8 cellular contexts compared by ENCODE assay signal in genomic region chr6:34656378-34657036, GRCh38. TPM values are rescaled to one million over a fixed set of nuclear protein-coding genes. Genes with fewer than 3 reads are reported as not detected.
DNase-seq lines count a peak whose midpoint lies in the region; ATAC-seq, FAIRE-seq and TF ChIP-seq lines count a peak whose summit lies in the region.

No MANE protein-coding gene starts in this region.

- no peaks in the 10 kb centered on the region for H3K27me3 ChIP-seq in esophagus squamous epithelium
- H3K27me3 ChIP-seq in pancreas: no peaks in the 10 kb centered on the region

- H3K9me3 ChIP-seq in esophagus squamous epithelium (no peaks in the 10 kb centered on the region), pancreas (no peaks in the 10 kb centered on the region)

- no peak for TF ChIP-seq POLR2A in esophagus squamous epithelium (IDR thresholded peaks at IDR 0.05)

- no peak for TF ChIP-seq CTCF in esophagus squamous epithelium (IDR thresholded peaks at IDR 0.05)
- TF ChIP-seq CTCF in pancreas (IDR thresholded peaks at IDR 0.05): no peak

- H3K36me3 ChIP-seq in esophagus squamous epithelium: peaks cover 0 to 23% (median 0%) of the 10 kb centered on the region in 3 donors
- H3K36me3 ChIP-seq in pancreas: no peaks in the 10 kb centered on the region

- 19 to 33% methylated on average over 5 of the region's 5 CpGs for WGBS in esophagus squamous epithelium, 2 donors
- 46 to 57% methylated on average over 5 of the region's 5 CpGs for WGBS in pancreas, 2 donors

- peak overlapping the region; percentile 11 to 67 (median 34) for H3K4me3 ChIP-seq in esophagus squamous epithelium
- peak overlapping the region in 3 of 4 donors; percentile 4 to 39 (median 23) for H3K4me3 ChIP-seq in pancreas

- DNase-seq in AG20443 (ENCODE audit: low spot score) (peak; percentile 51), NCI-H1930 (lab: John Stamatoyannopoulos, UW) (peak; percentile 93 to 97), esophagus squamous epithelium (lab: John Stamatoyannopoulos, UW) (no peak), pancreas (peak in 2 of 6 donors; percentile 29 to 41), HuH-7 (ENCODE audit: low spot score) (no peak)
- DNase-seq in activated CD4-positive, alpha-beta T cell treated with anti-CD3 and anti-CD28 coated beads for 4 hours: peak; percentile 22 to 31

- intact Hi-C loops in esophagus squamous epithelium (cut with DNase I) (no loop called here), pancreas (cut with DNase I) (no loop called here)

- peak overlapping the region; percentile 84 to 98 (median 92) for H3K27ac ChIP-seq in esophagus squamous epithelium
- H3K27ac ChIP-seq in pancreas: peak overlapping the region; percentile 48 to 93 (median 70)

- H3K4me1 ChIP-seq in esophagus squamous epithelium (peaks cover 19 to 49% (median 32%) of the 10 kb centered on the region in 3 donors), pancreas (peaks cover 22 to 36% (median 30%) of the 10 kb centered on the region in 3 donors)

- peak; percentile 89 for ATAC-seq in GM18517 (IDR thresholded peaks at IDR 0.05; ENCODE audit: unreplicated experiment)
- peak; percentile 86 for ATAC-seq in HG02870 (IDR thresholded peaks at IDR 0.05; ENCODE audit: unreplicated experiment)
- peak; percentile 24 to 59 (median 44) for ATAC-seq in pancreas

- no peak for FAIRE-seq in pancreas (lab: Jason Lieb, UNC)

RNA-seq across cellular contexts. Expression of gene ILRUN, which starts 40.1 kb away (rescaled TPM):
- total RNA-seq in esophagus squamous epithelium (10 to 100 TPM; 43.8 to 52.8 (median 50.0) TPM), pancreas (10 to 100 TPM; 18.7 to 32.9 (median 25.2) TPM)
- 10 to 100 TPM; 14.6 to 16.7 TPM for polyA plus RNA-seq in pancreas

Comparison
In these comparisons a context has a peak if more than half of its experiments do, and no peak if none do; other contexts are left out.
1. DNase-seq: peak in AG20443 (single experiment), NCI-H1930 (2 of 2) and activated CD4-positive, alpha-beta T cell treated with anti-CD3 and anti-CD28 coated beads for 4 hours (2 of 2); none in esophagus squamous epithelium (single experiment) and HuH-7 (single experiment).
2. Peak in every context shown above with its lines, with median percentiles within 50 percentile points of each other: ATAC-seq.